In the genomic region with DNA sequence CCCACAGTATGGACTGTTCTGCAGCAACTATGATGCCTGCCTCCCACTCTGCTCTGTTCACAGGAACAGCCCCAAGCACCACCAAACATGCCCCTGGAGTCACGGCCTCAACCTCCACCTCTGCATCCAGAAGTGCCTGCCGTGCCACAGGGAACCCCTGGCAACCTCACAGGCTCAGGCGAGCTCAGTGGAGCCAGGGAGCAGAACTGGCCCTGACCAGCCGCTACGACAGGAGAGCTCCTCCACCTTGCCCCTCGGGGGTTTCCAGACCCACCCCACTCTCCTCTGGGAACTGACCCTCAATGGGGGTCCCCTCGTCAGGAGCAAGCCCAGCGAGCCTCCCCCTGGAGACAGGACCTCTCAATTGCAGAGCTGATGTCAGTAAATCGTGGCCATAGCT, we compare ENCODE assay signal across 23 cellular contexts. TPM values are rescaled to one million over a fixed set of nuclear protein-coding genes. Genes with fewer than 3 reads are reported as not detected.
DNase-seq lines count a peak whose midpoint lies in the region; ATAC-seq and TF ChIP-seq lines count a peak whose summit lies in the region.
"Had no signal": no experiment of that assay in that cellular context is flagged by ENCODE, and none has a peak within 500 bp of the region (broad histone marks: within the 10 kb centered on the region; RNA-seq: fewer than 3 reads in every experiment).

No MANE protein-coding gene starts in this region.

- peak overlapping the region; percentile 26 for H3K27ac Mint-ChIP-seq in stimulated activated effector memory CD8-positive, alpha-beta T cell treated with anti-CD3 and anti-CD28 coated beads, Interleukin-12 subunit alpha, Interleukin-12 subunit beta, amount 100 ng/mL, for 72 hours
- H3K27ac Mint-ChIP-seq: CD4-positive, alpha-beta T cell; IgD-negative memory B cell had no signal

- ATAC-seq in right cardiac atrium = no peak
- ATAC-seq in stimulated activated effector memory CD8-positive, alpha-beta T cell treated with anti-CD3 and anti-CD28 coated beads, Interleukin-12 subunit alpha, Interleukin-12 subunit beta, amount 100 ng/mL, for 72 hours = no peak
- ATAC-seq in upper lobe of right lung = peak; percentile 18

- peak; percentile 42 for DNase-seq in right atrium auricular region (ENCODE audit: low spot score)
- DNase-seq in right cardiac atrium = no peak
- DNase-seq in colonic mucosa = peak; percentile 13
- DNase-seq in stimulated activated effector memory CD8-positive, alpha-beta T cell treated with anti-CD3 and anti-CD28 coated beads, Interleukin-12 subunit alpha, Interleukin-12 subunit beta, amount 100 ng/mL, for 72 hours (ENCODE audit: low spot score in 2 of 2) = no peak
- no peak for DNase-seq in upper lobe of right lung
- DNase-seq in brain microvascular endothelial cell = no peak
- DNase-seq in SW 1271 (lab: John Stamatoyannopoulos, UW) = no peak
- DNase-seq in T-helper 9 cell = no peak
- DNase-seq: ACHN; Caco-2; CD4-positive, alpha-beta T cell; DMS 273 treated with DMSO at 0.1 percent for 48 hours; DMS79 treated with DMSO at 0.1 percent for 48 hours; H7; Karpas-422; MV-4-11; NCI-H1417; NCI-H1694 treated with DMSO at 0.1 percent for 48 hours; NCI-H446; OCI-M1 had no signal

- H3K9ac ChIP-seq in colonic mucosa (ENCODE audit: low read depth in 2 of 2, low read length in 2 of 2) = no peak overlapping the region
- H3K9ac ChIP-seq: BLaER1 had no signal

- H3K36me3 Mint-ChIP-seq in stimulated activated effector memory CD8-positive, alpha-beta T cell treated with anti-CD3 and anti-CD28 coated beads, Interleukin-12 subunit alpha, Interleukin-12 subunit beta, amount 100 ng/mL, for 72 hours = peaks cover 61% of the 10 kb centered on the region

- H3K4me3 ChIP-seq in right atrium auricular region (no peak overlapping the region), right cardiac atrium (ENCODE audit: low read length) (no peak overlapping the region), colonic mucosa (no peak overlapping the region), upper lobe of right lung (no peak overlapping the region), brain microvascular endothelial cell (ENCODE audit: low read depth, low read length) (no peak overlapping the region)
- H3K4me3 ChIP-seq: BLaER1 had no signal

- in situ Hi-C loops in brain microvascular endothelial cell (cut with HindIII; ENCODE audit: low pct_ligation_motif_present, low sequenced_read_pairs) = no loop called here

- H3K4me1 ChIP-seq in right atrium auricular region = no peaks in the 10 kb centered on the region
- H3K4me1 ChIP-seq in right cardiac atrium (ENCODE audit: control insufficient read depth, insufficient read depth, low read length) = no peaks in the 10 kb centered on the region
- H3K4me1 ChIP-seq in colonic mucosa = no peaks in the 10 kb centered on the region
- H3K4me1 ChIP-seq in upper lobe of right lung = no peaks in the 10 kb centered on the region
- H3K4me1 ChIP-seq: Caco-2 had no signal

- H3K4me1 Mint-ChIP-seq in stimulated activated effector memory CD8-positive, alpha-beta T cell treated with anti-CD3 and anti-CD28 coated beads, Interleukin-12 subunit alpha, Interleukin-12 subunit beta, amount 100 ng/mL, for 72 hours = no peaks in the 10 kb centered on the region
- H3K4me1 Mint-ChIP-seq: IgD-negative memory B cell had no signal

- intact Hi-C loops in right cardiac atrium (cut with DNase I) = no loop called here
- intact Hi-C loops in colonic mucosa (cut with DNase I) = no loop called here
- intact Hi-C loops in upper lobe of right lung (cut with DNase I) = no loop called here

- no peaks in the 10 kb centered on the region for H3K9me3 Mint-ChIP-seq in stimulated activated effector memory CD8-positive, alpha-beta T cell treated with anti-CD3 and anti-CD28 coated beads, Interleukin-12 subunit alpha, Interleukin-12 subunit beta, amount 100 ng/mL, for 72 hours
- H3K9me3 Mint-ChIP-seq: CD4-positive, alpha-beta T cell; IgD-negative memory B cell had no signal

- H3K9me3 ChIP-seq in right atrium auricular region (no peaks in the 10 kb centered on the region), right cardiac atrium (ENCODE audit: control insufficient read depth, low read length) (no peaks in the 10 kb centered on the region), colonic mucosa (no peaks in the 10 kb centered on the region), upper lobe of right lung (no peaks in the 10 kb centered on the region)
- H3K9me3 ChIP-seq: BLaER1, Caco-2 had no signal

- WGBS in right cardiac atrium = 95% methylated on average over 9 of the region's 9 CpGs

- TF ChIP-seq CTCF in right atrium auricular region (IDR thresholded peaks at IDR 0.05) (no peak), colonic mucosa (IDR thresholded peaks at IDR 0.05) (no peak), upper lobe of right lung (IDR thresholded peaks at IDR 0.05) (no peak), brain microvascular endothelial cell (IDR thresholded peaks at IDR 0.05; ENCODE audit: low read depth, low read length, missing control alignments) (no peak)

- no peak overlapping the region for H3K4me3 Mint-ChIP-seq in stimulated activated effector memory CD8-positive, alpha-beta T cell treated with anti-CD3 and anti-CD28 coated beads, Interleukin-12 subunit alpha, Interleukin-12 subunit beta, amount 100 ng/mL, for 72 hours
- H3K4me3 Mint-ChIP-seq: CD4-positive, alpha-beta T cell; IgD-negative memory B cell had no signal

- H3K27ac ChIP-seq in right atrium auricular region (no peak overlapping the region), right cardiac atrium (ENCODE audit: low read length) (no peak overlapping the region), colonic mucosa (no peak overlapping the region), upper lobe of right lung (no peak overlapping the region), brain microvascular endothelial cell (no peak overlapping the region)
- H3K27ac ChIP-seq: BLaER1 had no signal

- H3K36me3 ChIP-seq in right atrium auricular region (peaks cover 26% of the 10 kb centered on the region), colonic mucosa (no peaks in the 10 kb centered on the region), upper lobe of right lung (peaks cover 46% of the 10 kb centered on the region), brain microvascular endothelial cell (replicated peaks) (peaks cover 41% of the 10 kb centered on the region)

- H3K27me3 ChIP-seq in right atrium auricular region = no peaks in the 10 kb centered on the region
- H3K27me3 ChIP-seq in right cardiac atrium (ENCODE audit: control insufficient read depth, insufficient read depth) = no peaks in the 10 kb centered on the region
- H3K27me3 ChIP-seq in colonic mucosa = no peaks in the 10 kb centered on the region
- H3K27me3 ChIP-seq in upper lobe of right lung = no peaks in the 10 kb centered on the region
- H3K27me3 ChIP-seq in brain microvascular endothelial cell (replicated peaks) = no peaks in the 10 kb centered on the region
- H3K27me3 ChIP-seq: BLaER1 had no signal

RNA-seq across cellular contexts. Expression of a gene that starts 13.0 kb away (rescaled TPM):
- total RNA-seq in right atrium auricular region = 1 to 10 TPM in 1 of 2 donors, not detected in 1; 5.3 TPM
- 1 to 10 TPM in 1 of 4 donors, under 1 TPM in 1, not detected in 2; 0.32 to 3.2 TPM for total RNA-seq in right cardiac atrium
- 4.7 TPM for polyA plus RNA-seq in right cardiac atrium
- total RNA-seq in colonic mucosa = not detected
- total RNA-seq in upper lobe of right lung = 0.46 TPM
- total RNA-seq: Caco-2; CD4-positive, alpha-beta T cell; H7; M059J had no signal
- polyA plus RNA-seq: IgD-negative memory B cell had no signal

RNA-seq across cellular contexts. Expression of a gene that starts 32.8 kb away (rescaled TPM):
- total RNA-seq in right atrium auricular region = 1 to 10 TPM; 2.3 to 2.5 TPM
- 1 to 10 TPM; 3.3 to 4.7 (median 4.3) TPM for total RNA-seq in right cardiac atrium
- 4.3 TPM for polyA plus RNA-seq in right cardiac atrium
- total RNA-seq in colonic mucosa = 10 to 100 TPM; 13.5 to 36.2 TPM
- total RNA-seq in upper lobe of right lung = 4.0 TPM

Comparison
In these comparisons a context has a peak if more than half of its experiments do, and no peak if none do; other contexts are left out.
1. DNase-seq: peak in right atrium auricular region (single experiment) and colonic mucosa (single experiment); none in right cardiac atrium (0 of 3), stimulated activated effector memory CD8-positive, alpha-beta T cell treated with anti-CD3 and anti-CD28 coated beads, Interleukin-12 subunit alpha, Interleukin-12 subunit beta, amount 100 ng/mL, for 72 hours (0 of 2), upper lobe of right lung (single experiment), brain microvascular endothelial cell (single experiment), SW 1271 (0 of 2) and T-helper 9 cell (single experiment).